In genomic region chr19:40570313-40571004, GRCh38 we compare ENCODE assay signal across 8 cellular contexts. TPM values are rescaled to one million over a fixed set of nuclear protein-coding genes. Genes with fewer than 3 reads are reported as not detected.
DNase-seq lines count a peak whose midpoint lies in the region; ATAC-seq and TF ChIP-seq lines count a peak whose summit lies in the region.

No MANE protein-coding gene starts in this region.

- H3K79me2 ChIP-seq in H9 (ENCODE audit: insufficient read depth, low read length), result no peaks in the 10 kb centered on the region

- H3K27me3 Mint-ChIP-seq in H9 (ENCODE audit: low read depth), result peaks cover 52% of the 10 kb centered on the region
- H3K27me3 Mint-ChIP-seq in neural crest cell (ENCODE audit: low read depth), result peaks cover 58% of the 10 kb centered on the region
- peaks cover 48% of the 10 kb centered on the region for H3K27me3 Mint-ChIP-seq in stimulated activated naive CD8-positive, alpha-beta T cell treated with anti-CD3 and anti-CD28 coated beads, Interleukin-15, amount 100 ng/mL, for 72 hours

- no peak overlapping the region for H3K18ac ChIP-seq in H9 (ENCODE audit: insufficient read length, low read depth, low read length)

- H3K9ac ChIP-seq in H9 (ENCODE audit: extremely low read depth, insufficient read length, low read length), result no peak overlapping the region

- peak overlapping the region; percentile 56 for H3K4me2 ChIP-seq in H9 (ENCODE audit: insufficient read depth, insufficient read length, low read length)

- peaks cover 12 to 18% of the 10 kb centered on the region in 2 experiments for H3K4me1 Mint-ChIP-seq in H9
- H3K4me1 Mint-ChIP-seq in neural crest cell, result peaks cover 17% of the 10 kb centered on the region
- H3K4me1 Mint-ChIP-seq in stimulated activated naive CD8-positive, alpha-beta T cell treated with anti-CD3 and anti-CD28 coated beads, Interleukin-15, amount 100 ng/mL, for 72 hours, result peaks cover 22% of the 10 kb centered on the region

- H4K20me1 ChIP-seq in H9 (ENCODE audit: control insufficient read depth, insufficient read depth, insufficient read length), result no peaks in the 10 kb centered on the region

- TF ChIP-seq CTCF in H9 (conservative IDR thresholded peaks at IDR 0.05), result no peak
- no peak for TF ChIP-seq CTCF in foreskin fibroblast (IDR thresholded peaks at IDR 0.05; ENCODE audit: low read depth, low read length)
- no peak for TF ChIP-seq CTCF in neural crest cell (conservative IDR thresholded peaks at IDR 0.05)

- peak overlapping the region; percentile 60 to 83 for H3K4me3 Mint-ChIP-seq in H9
- peak overlapping the region; percentile 71 for H3K4me3 Mint-ChIP-seq in neural crest cell
- peak overlapping the region; percentile 71 to 86 for H3K4me3 Mint-ChIP-seq in stimulated activated naive CD8-positive, alpha-beta T cell treated with anti-CD3 and anti-CD28 coated beads, Interleukin-15, amount 100 ng/mL, for 72 hours

- H3T11ph ChIP-seq in H9 (ENCODE audit: low read length), result no peak overlapping the region

- no peak overlapping the region for H3K27ac ChIP-seq in H9 (ENCODE audit: insufficient read length, low read depth, low read length)

- no peak overlapping the region for H2AK5ac ChIP-seq in H9 (ENCODE audit: insufficient read length, low read length)

- H4K8ac ChIP-seq in H9 (replicated peaks; ENCODE audit: insufficient read length, low read depth, low read length), result no peak overlapping the region

- H2BK5ac ChIP-seq in H9 (ENCODE audit: insufficient read length, low read length), result no peak overlapping the region

- peak overlapping the region; percentile 61 to 73 for H3K4me3 ChIP-seq in foreskin fibroblast (ENCODE audit: low read depth in 1 of 2, low read length in 2 of 2)

- H3K27ac Mint-ChIP-seq in H9 (no peak overlapping the region), neural crest cell (ENCODE audit: unreplicated experiment) (no peak overlapping the region)
- H3K27ac Mint-ChIP-seq in stimulated activated naive CD8-positive, alpha-beta T cell treated with anti-CD3 and anti-CD28 coated beads, Interleukin-15, amount 100 ng/mL, for 72 hours, result peak overlapping the region; percentile 69 to 83

- H2BK12ac ChIP-seq in H9 (ENCODE audit: insufficient read length, low read depth, low read length), result no peak overlapping the region

- H4K91ac ChIP-seq in H9 (ENCODE audit: insufficient read length, low read depth, low read length), result no peak overlapping the region

- no peaks in the 10 kb centered on the region for H3K79me1 ChIP-seq in H9 (ENCODE audit: insufficient read depth, low read depth, low read length, poor library complexity, severe bottlenecking)

- peak; percentile 96 for ATAC-seq in stimulated activated naive CD8-positive, alpha-beta T cell treated with anti-CD3 and anti-CD28 coated beads, Interleukin-15, amount 100 ng/mL, for 72 hours

- H3K9me3 Mint-ChIP-seq in H9 (peaks cover 0 to 7% of the 10 kb centered on the region in 2 experiments; a peak in 1 of 5 replicates), neural crest cell (peaks cover 5% of the 10 kb centered on the region)
- peaks cover 0 to 4% of the 10 kb centered on the region in 2 donors for H3K9me3 Mint-ChIP-seq in stimulated activated naive CD8-positive, alpha-beta T cell treated with anti-CD3 and anti-CD28 coated beads, Interleukin-15, amount 100 ng/mL, for 72 hours

- no peak overlapping the region for H2BK20ac ChIP-seq in H9 (ENCODE audit: low read depth, low read length, poor library complexity, severe bottlenecking)

- H3K4me1 ChIP-seq in H9 (ENCODE audit: insufficient read depth, low read length), result peaks cover 3% of the 10 kb centered on the region; the same call in 1 of the 2 replicates

- no peak overlapping the region for H4K5ac ChIP-seq in H9 (ENCODE audit: insufficient read length, low read depth, low read length)

- DNase-seq in ELR (ENCODE audit: low read depth), result peak; percentile 99
- peak; percentile 100 for DNase-seq in H9
- peak; percentile 99 for DNase-seq in M059J (ENCODE audit: low read depth)
- DNase-seq in SHP77 (lab: John Stamatoyannopoulos, UW), result peak; percentile 100
- DNase-seq in activated effector memory CD4-positive, alpha-beta T cell treated with anti-CD3 and anti-CD28 coated beads, Interleukin-2, amount 50 U/mL, for 16 hours, result peak; percentile 98
- peak; percentile 100 for DNase-seq in foreskin fibroblast
- peak; percentile 98 for DNase-seq in neural crest cell (ENCODE audit: low read depth, low spot score)
- DNase-seq in stimulated activated naive CD8-positive, alpha-beta T cell treated with anti-CD3 and anti-CD28 coated beads, Interleukin-15, amount 100 ng/mL, for 72 hours, result peak; percentile 95 to 99

- WGBS in H9 (ENCODE audit: extremely low coverage, insufficient read length, low lambda C conversion rate), result no CpG with 5 or more reads among the region's 53 CpGs

- H3K9me3 ChIP-seq in H9 (ENCODE audit: control insufficient read depth, low read depth, low read length), result no peaks in the 10 kb centered on the region

- no peak overlapping the region for H3K23ac ChIP-seq in H9 (ENCODE audit: insufficient read length, low read depth, low read length)

- H2AFZ ChIP-seq in H9 (ENCODE audit: low read length), result no peak overlapping the region

- H3K4ac ChIP-seq in H9 (ENCODE audit: low read depth, low read length), result no peak overlapping the region

- peaks cover 4% of the 10 kb centered on the region for H3K23me2 ChIP-seq in H9 (ENCODE audit: insufficient read length, low read depth, low read length, poor library complexity, severe bottlenecking)

- no peak overlapping the region for H3K56ac ChIP-seq in H9 (ENCODE audit: insufficient read length, low read depth, low read length)

- H2BK15ac ChIP-seq in H9 (ENCODE audit: low read depth, low read length), result no peak overlapping the region

- no peak overlapping the region for H2BK120ac ChIP-seq in H9 (ENCODE audit: low read depth, low read length, poor library complexity, severe bottlenecking)

- H3K36me3 Mint-ChIP-seq in H9 (ENCODE audit: insufficient read depth in 1 of 3, low read depth in 3 of 3) (no peaks in the 10 kb centered on the region; a peak in 1 of 7 replicates), neural crest cell (ENCODE audit: low read depth) (no peaks in the 10 kb centered on the region)

- no peak overlapping the region for H3K14ac ChIP-seq in H9 (ENCODE audit: insufficient read depth, low read length)

- H3K27me3 ChIP-seq in H9 (ENCODE audit: insufficient read depth, low read length), result peaks cover 27% of the 10 kb centered on the region

RNA-seq across cellular contexts. Expression of gene SHKBP1, which starts 6.2 kb away (rescaled TPM):
- 90.9 and 92.9 TPM in 2 replicates for total RNA-seq in H9 (2021)
- total RNA-seq in M059J (2014; rRNA removed; shearing (Covaris generic)), result 30.5 and 66.3 TPM in 2 replicates
- total RNA-seq in neural crest cell, result 72.0 and 76.3 TPM in 2 replicates

RNA-seq across cellular contexts. Expression of gene LTBP4, which starts 30.7 kb away (rescaled TPM):
- total RNA-seq in H9 (2021) (115 and 129 TPM in 2 replicates), neural crest cell (125 TPM in 2 replicates)
- 7.1 and 7.3 TPM in 2 replicates for total RNA-seq in M059J (2014; rRNA removed; shearing (Covaris generic))

Comparison
In these comparisons a context has a peak if more than half of its experiments do, and no peak if none do; other contexts are left out.
1. H3K27ac Mint-ChIP-seq: peak in stimulated activated naive CD8-positive, alpha-beta T cell treated with anti-CD3 and anti-CD28 coated beads, Interleukin-15, amount 100 ng/mL, for 72 hours (2 of 2); none in H9 (0 of 3) and neural crest cell (single experiment).
2. RNA of gene LTBP4, which starts 30.7 kb away (total RNA-seq): 115 to 129 TPM in H9 and 125 TPM in neural crest cell; 7.1 to 7.3 TPM in M059J; every median in the first group is over 10 times any median in the second.
3. Peak in every context shown above with its lines, with median percentiles within 50 percentile points of each other: DNase-seq and H3K4me3 Mint-ChIP-seq.